In the genomic region with DNA sequence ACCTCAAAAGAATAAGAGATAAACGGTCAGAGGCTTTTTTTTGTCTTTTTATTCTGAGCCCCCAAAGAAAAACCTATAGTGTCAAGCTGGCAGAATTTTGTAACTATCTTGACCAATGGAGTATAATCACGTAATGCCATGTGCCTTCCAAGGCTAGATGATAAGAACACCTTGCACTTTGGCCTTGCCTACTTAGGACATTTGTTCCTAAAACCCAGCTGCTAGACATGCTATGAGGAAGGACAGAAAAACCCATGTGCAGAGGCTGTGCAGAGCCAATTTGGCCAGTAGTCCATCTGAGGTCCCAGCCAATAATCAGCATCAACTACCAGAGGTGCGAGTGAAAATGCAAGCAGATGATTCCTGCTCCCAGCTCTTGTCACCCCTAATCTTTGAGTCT, we compare ENCODE assay signal across 24 cellular contexts.
"Had no signal": no experiment of that assay in that cellular context is flagged by ENCODE, and none has a peak within 500 bp of the region (broad histone marks: within the 10 kb centered on the region; RNA-seq: fewer than 3 reads in every experiment).

No MANE protein-coding gene starts in this region.

- H3K36me3 ChIP-seq: esophagus squamous epithelium, gastroesophageal sphincter, heart left ventricle, left lung, lower lobe of right lung had no signal

- H3K4me1 ChIP-seq: esophagus squamous epithelium, gastroesophageal sphincter had no signal

- ATAC-seq: effector memory CD8-positive, alpha-beta T cell; esophagus mucosa; gastroesophageal sphincter; heart left ventricle; left cardiac atrium; left lung; left ventricle myocardium superior; lower lobe of right lung had no signal

- FAIRE-seq: colon, endometrium, kidney had no signal

- H3K4me3 ChIP-seq: coronary artery, esophagus squamous epithelium, gastroesophageal sphincter, heart left ventricle, hepatocyte, left lung, lower lobe of right lung had no signal

- DNase-seq: effector CD8-positive, alpha-beta T cell; effector memory CD8-positive, alpha-beta T cell; endodermal cell; esophagus squamous epithelium; foreskin fibroblast; foreskin melanocyte; heart left ventricle; hypothalamus; immature natural killer cell; islet precursor cell; kidney; kidney glomerular epithelial cell; left cardiac atrium; left lung; left ventricle myocardium superior; lower lobe of right lung; mesenchymal stem cell had no signal

- H3K9me3 ChIP-seq: esophagus squamous epithelium, lower lobe of right lung had no signal

- H3K27ac ChIP-seq: coronary artery, epithelial cell of prostate, esophagus squamous epithelium, gastroesophageal sphincter, heart left ventricle, hepatocyte, left lung, lower lobe of right lung had no signal

- H3K27me3 ChIP-seq: esophagus squamous epithelium, gastroesophageal sphincter, heart left ventricle, hepatocyte, left lung had no signal
